Comparison of ENCODE assay signal across 2 cellular contexts in genomic region chr17:59796785-59797205, GRCh38.
TF ChIP-seq lines count a peak whose summit lies in the region.

No MANE protein-coding gene starts in this region.

TF ChIP-seq in IMR-90, 13 proteins besides CTCF, POLR2A, EP300 and RAD21:
- TF ChIP-seq USF2 (IDR thresholded peaks at IDR 0.05; ENCODE audit: low read depth, low read length) (no peak), RCOR1 (IDR thresholded peaks at IDR 0.05; ENCODE audit: insufficient replicate concordance, low read length) (no peak), SMC3 (IDR thresholded peaks at IDR 0.05; ENCODE audit: low read depth, low read length) (no peak), CEBPB (IDR thresholded peaks at IDR 0.05; ENCODE audit: low read depth, low read length) (no peak)

TF ChIP-seq in K562, 482 proteins besides CTCF, POLR2A, EP300 and RAD21:
- TF ChIP-seq UBTF (IDR thresholded peaks at IDR 0.05; ENCODE audit: borderline replicate concordance in 1 of 2, low read depth in 2 of 2, low read length in 2 of 2): no peak
- TF ChIP-seq PKNOX1 (IDR thresholded peaks at IDR 0.05): peak; percentile 69
